34 cellular contexts compared by ENCODE assay signal in the genomic region with DNA sequence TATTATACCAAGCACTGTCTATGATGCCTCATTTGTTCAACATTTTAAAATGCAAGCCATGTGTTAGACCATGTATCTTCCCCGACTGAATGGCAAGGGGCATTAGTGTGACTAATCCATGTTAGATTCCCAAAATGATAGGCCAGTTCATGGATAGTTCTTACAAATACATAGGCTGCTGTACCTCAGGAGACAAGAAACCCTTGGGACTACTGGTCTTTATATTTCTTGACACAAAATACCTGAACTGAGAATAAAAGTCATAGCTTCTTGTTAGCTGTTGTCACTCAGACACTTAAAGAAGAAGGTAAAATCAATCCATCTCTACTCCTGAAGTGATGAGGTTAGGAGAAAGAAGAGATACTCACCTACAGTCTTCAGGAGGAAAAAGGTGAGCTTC.
"Had no signal": no experiment of that assay in that cellular context is flagged by ENCODE, and none has a peak within 500 bp of the region (broad histone marks: within the 10 kb centered on the region; RNA-seq: fewer than 3 reads in every experiment).

A gene (plus strand): TSS at position 301 of the 400 bp plus-strand sequence. CDS start 4,265 bp downstream, outside the sequence.

- H3K4me3 ChIP-seq: MG63 had no signal

- H3K27me3 ChIP-seq: MG63 had no signal

- H3K36me3 ChIP-seq: MG63 had no signal

- H3K9me3 ChIP-seq: MG63 had no signal

- H3K9ac ChIP-seq: KMS-11 had no signal

- DNase-seq: Karpas-422, Kasumi-1, MG63, MM.1S, MV-4-11, NCI-H1048, NCI-H1092, NCI-H1092 treated with DMSO at 0.1 percent for 48 hours, NCI-H1105, NCI-H1105 treated with DMSO at 0.1 percent for 48 hours, NCI-H1417, NCI-H1417 treated with DMSO at 0.1 percent for 48 hours, NCI-H1436, NCI-H1436 treated with DMSO at 0.1 percent for 48 hours, NCI-H146, NCI-H1694, NCI-H1694 treated with DMSO at 0.1 percent for 48 hours, NCI-H187, NCI-H187 treated with DMSO at 0.1 percent for 48 hours, NCI-H1930, NCI-H2029, NCI-H2029 treated with DMSO at 0.1 percent for 48 hours, NCI-H2081, NCI-H2081 treated with DMSO at 0.1 percent for 48 hours, NCI-H2107, NCI-H2171, NCI-H2171 treated with DMSO at 0.1 percent for 48 hours, NCI-H2227 treated with DMSO at 0.1 percent for 48 hours, NCI-H226, NCI-H345, NCI-H446, NCI-H446 treated with DMSO at 0.1 percent for 48 hours, NCI-H510A had no signal
